ENCODE assay signal across 2 cellular contexts in genomic region chr5:41433552-41434181, GRCh38.
TF ChIP-seq lines count a peak whose summit lies in the region.

No MANE protein-coding gene starts in this region.

TF ChIP-seq in IMR-90, 13 proteins besides CTCF, POLR2A, EP300 and RAD21 (continued from another document):
- TF ChIP-seq USF2 (IDR thresholded peaks at IDR 0.05; ENCODE audit: low read depth, low read length) (no peak), FOS (IDR thresholded peaks at IDR 0.05; ENCODE audit: low read depth, low read length) (no peak), MAFK (IDR thresholded peaks at IDR 0.05; ENCODE audit: low read depth, low read length) (no peak), RFX5 (IDR thresholded peaks at IDR 0.05; ENCODE audit: low read depth, low read length) (no peak), RCOR1 (IDR thresholded peaks at IDR 0.05; ENCODE audit: insufficient replicate concordance, low read length) (no peak), MXI1 (IDR thresholded peaks at IDR 0.05; ENCODE audit: borderline replicate concordance, low read depth, low read length) (no peak), MAZ (IDR thresholded peaks at IDR 0.05; ENCODE audit: borderline replicate concordance, low read depth, low read length) (no peak)

TF ChIP-seq in K562, 482 proteins besides CTCF, POLR2A, EP300 and RAD21 (continued from another document):
- TF ChIP-seq, protein P1, sequence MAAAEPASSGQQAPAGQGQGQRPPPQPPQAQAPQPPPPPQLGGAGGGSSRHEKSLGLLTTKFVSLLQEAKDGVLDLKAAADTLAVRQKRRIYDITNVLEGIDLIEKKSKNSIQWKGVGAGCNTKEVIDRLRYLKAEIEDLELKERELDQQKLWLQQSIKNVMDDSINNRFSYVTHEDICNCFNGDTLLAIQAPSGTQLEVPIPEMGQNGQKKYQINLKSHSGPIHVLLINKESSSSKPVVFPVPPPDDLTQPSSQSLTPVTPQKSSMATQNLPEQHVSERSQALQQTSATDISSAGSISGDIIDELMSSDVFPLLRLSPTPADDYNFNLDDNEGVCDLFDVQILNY (CRISPR knock-in tag; IDR thresholded peaks at IDR 0.05) = no peak
- TF ChIP-seq LARP7 (IDR thresholded peaks at IDR 0.05) = no peak
- no peak for TF ChIP-seq LCOR (CRISPR knock-in tag; IDR thresholded peaks at IDR 0.05)
- TF ChIP-seq KDM1A (IDR thresholded peaks at IDR 0.05) = no peak
- no peak for TF ChIP-seq GTF2A2 (tag; IDR thresholded peaks at IDR 0.05)
- no peak for TF ChIP-seq TFAM (CRISPR knock-in tag; conservative IDR thresholded peaks at IDR 0.05)
